ENCODE assay signal across 21 cellular contexts in genomic region chr2:43397411-43397810, GRCh38.
DNase-seq lines count a peak whose midpoint lies in the region; ATAC-seq and TF ChIP-seq lines count a peak whose summit lies in the region.
"Had no signal": no experiment of that assay in that cellular context is flagged by ENCODE, and none has a peak within 500 bp of the region (broad histone marks: within the 10 kb centered on the region; RNA-seq: fewer than 3 reads in every experiment).

No MANE protein-coding gene starts in this region.

- H3K4me1 ChIP-seq in left lung (peaks cover 0 to 11% of the 10 kb centered on the region in 2 donors), Karpas-422 (ENCODE audit: low read length) (peaks cover 6% of the 10 kb centered on the region)

- H3K9me2 ChIP-seq in Karpas-422 (replicated peaks; ENCODE audit: insufficient read depth, low read length), result no peaks in the 10 kb centered on the region

- H3K27me3 Mint-ChIP-seq in activated CD4-positive, alpha-beta T cell treated with anti-CD3 and anti-CD28 coated beads, Interleukin-2, amount 10 ng/mL, durations not matched to agents 24 days and 14 days, result no peaks in the 10 kb centered on the region
- H3K27me3 Mint-ChIP-seq in type B pancreatic cell, result no peaks in the 10 kb centered on the region
- H3K27me3 Mint-ChIP-seq: CD4-positive, alpha-beta memory T cell had no signal

- no peaks in the 10 kb centered on the region for H3K9me3 ChIP-seq in left lung
- no peaks in the 10 kb centered on the region for H3K9me3 ChIP-seq in Karpas-422 (ENCODE audit: low read length)

- H3K9ac ChIP-seq in Karpas-422 (ENCODE audit: low read length), result no peak overlapping the region
- H3K9ac ChIP-seq: BLaER1 treated with 17β-estradiol and CSF1 and Interleukin-3, amounts not matched to agents 10 nM and 100 nM had no signal

- TF ChIP-seq CTCF in left lung (IDR thresholded peaks at IDR 0.05) (no peak), type B pancreatic cell (conservative IDR thresholded peaks at IDR 0.05) (no peak)

- no peak overlapping the region for H3K27ac ChIP-seq in left lung
- H3K27ac ChIP-seq in Karpas-422 (ENCODE audit: low read length), result no peak overlapping the region
- H3K27ac ChIP-seq: 22Rv1; BLaER1 treated with 17β-estradiol and CSF1 and Interleukin-3, amounts not matched to agents 10 nM and 100 nM; RWPE1 had no signal

- H3K4me3 ChIP-seq in left lung (no peak overlapping the region), Karpas-422 (ENCODE audit: low read length) (no peak overlapping the region)
- H3K4me3 ChIP-seq: BLaER1 treated with 17β-estradiol and CSF1 and Interleukin-3, amounts not matched to agents 10 nM and 100 nM had no signal

- intact Hi-C loops in activated CD4-positive, alpha-beta T cell treated with anti-CD3 and anti-CD28 coated beads, Interleukin-2, amount 10 ng/mL, durations not matched to agents 24 days and 14 days (cut with micrococcal nuclease), result no loop called here
- intact Hi-C loops in left lung (cut with DNase I), result no loop called here

- no peak overlapping the region for H3K27ac Mint-ChIP-seq in activated CD4-positive, alpha-beta T cell treated with anti-CD3 and anti-CD28 coated beads, Interleukin-2, amount 10 ng/mL, durations not matched to agents 24 days and 14 days
- peak overlapping the region; percentile 94 for H3K27ac Mint-ChIP-seq in type B pancreatic cell
- H3K27ac Mint-ChIP-seq: CD4-positive, alpha-beta memory T cell had no signal

- peaks cover 0 to 18% of the 10 kb centered on the region in 2 donors for H3K36me3 ChIP-seq in left lung
- H3K36me3 ChIP-seq in Karpas-422 (ENCODE audit: insufficient read depth, low read length), result no peaks in the 10 kb centered on the region

- H3K79me2 ChIP-seq in Karpas-422 (ENCODE audit: low read length), result no peaks in the 10 kb centered on the region

- H3K4me1 Mint-ChIP-seq in activated CD4-positive, alpha-beta T cell treated with anti-CD3 and anti-CD28 coated beads, Interleukin-2, amount 10 ng/mL, durations not matched to agents 24 days and 14 days, result peaks cover 8% of the 10 kb centered on the region
- peaks cover 18% of the 10 kb centered on the region for H3K4me1 Mint-ChIP-seq in type B pancreatic cell (ENCODE audit: unreplicated experiment)

- peak; percentile 48 for DNase-seq in activated CD4-positive, alpha-beta T cell treated with anti-CD3 and anti-CD28 coated beads, Interleukin-2, amount 10 ng/mL, durations not matched to agents 24 days and 14 days
- DNase-seq in activated CD4-positive, alpha-beta T cell treated with anti-CD3 and anti-CD28 coated beads for 4 hours, result no peak
- DNase-seq in left lung, result no peak
- DNase-seq in renal cortical epithelial cell (ENCODE audit: low read depth), result peak; percentile 31
- no peak for DNase-seq in type B pancreatic cell (ENCODE audit: extremely low spot score, unreplicated experiment)
- DNase-seq in SKM-1 (lab: John Stamatoyannopoulos, UW; ENCODE audit: unreplicated experiment), result no peak
- no peak for DNase-seq in Karpas-422
- DNase-seq: CD4-positive, alpha-beta memory T cell; DND-41; NCI-H1092 treated with DMSO at 0.1 percent for 48 hours; NCI-H1436 treated with DMSO at 0.1 percent for 48 hours; NCI-H1930; NCI-H2227 treated with DMSO at 0.1 percent for 48 hours; NCI-H510A treated with DMSO at 0.1 percent for 48 hours; NCI-H748 treated with DMSO at 0.1 percent for 48 hours; NK-92 treated with Interleukin-12 subunit alpha and Interleukin-12 subunit beta, amount 100 ng/mL, for 24 hours; SHP77 treated with DMSO at 0.1 percent for 48 hours had no signal

- H3K27me3 ChIP-seq in left lung, result no peaks in the 10 kb centered on the region
- H3K27me3 ChIP-seq in Karpas-422 (ENCODE audit: low read length), result no peaks in the 10 kb centered on the region
- H3K27me3 ChIP-seq: BLaER1 treated with 17β-estradiol and CSF1 and Interleukin-3, amounts not matched to agents 10 nM and 100 nM had no signal

- H3K4me3 Mint-ChIP-seq in activated CD4-positive, alpha-beta T cell treated with anti-CD3 and anti-CD28 coated beads, Interleukin-2, amount 10 ng/mL, durations not matched to agents 24 days and 14 days, result no peak overlapping the region
- H3K4me3 Mint-ChIP-seq in type B pancreatic cell, result peak overlapping the region; percentile 68
- H3K4me3 Mint-ChIP-seq: CD4-positive, alpha-beta memory T cell had no signal

- H2AFZ ChIP-seq in Karpas-422 (ENCODE audit: low read length), result no peak overlapping the region

- ATAC-seq in left lung (peak; percentile 71), GM21367 (IDR thresholded peaks at IDR 0.05; ENCODE audit: unreplicated experiment) (no peak)

- peaks cover 49% of the 10 kb centered on the region for H3K36me3 Mint-ChIP-seq in activated CD4-positive, alpha-beta T cell treated with anti-CD3 and anti-CD28 coated beads, Interleukin-2, amount 10 ng/mL, durations not matched to agents 24 days and 14 days (ENCODE audit: low read depth)
- H3K36me3 Mint-ChIP-seq in type B pancreatic cell, result peaks cover 27% of the 10 kb centered on the region

- no peaks in the 10 kb centered on the region for H4K20me1 ChIP-seq in Karpas-422 (ENCODE audit: insufficient read depth, low read depth, low read length)
- H4K20me1 ChIP-seq: BLaER1 treated with 17β-estradiol and CSF1 and Interleukin-3, amounts not matched to agents 10 nM and 100 nM had no signal

- H3K9me3 Mint-ChIP-seq in activated CD4-positive, alpha-beta T cell treated with anti-CD3 and anti-CD28 coated beads, Interleukin-2, amount 10 ng/mL, durations not matched to agents 24 days and 14 days, result no peaks in the 10 kb centered on the region
- H3K9me3 Mint-ChIP-seq in type B pancreatic cell, result peaks cover 5% of the 10 kb centered on the region
- H3K9me3 Mint-ChIP-seq: CD4-positive, alpha-beta memory T cell had no signal

- no peak overlapping the region for H3K4me2 ChIP-seq in Karpas-422 (ENCODE audit: low read depth, low read length, poor library complexity, severe bottlenecking)
- H3K4me2 ChIP-seq: BLaER1 treated with 17β-estradiol and CSF1 and Interleukin-3, amounts not matched to agents 10 nM and 100 nM had no signal

Comparison
In these comparisons a context has a peak if more than half of its experiments do, and no peak if none do; other contexts are left out.
1. DNase-seq: peak in activated CD4-positive, alpha-beta T cell treated with anti-CD3 and anti-CD28 coated beads, Interleukin-2, amount 10 ng/mL, durations not matched to agents 24 days and 14 days (single experiment) and renal cortical epithelial cell (single experiment); none in activated CD4-positive, alpha-beta T cell treated with anti-CD3 and anti-CD28 coated beads for 4 hours (0 of 2), left lung (0 of 2), type B pancreatic cell (single experiment), SKM-1 (single experiment) and Karpas-422 (single experiment).